9 cellular contexts compared by ENCODE assay signal in the genomic region with DNA sequence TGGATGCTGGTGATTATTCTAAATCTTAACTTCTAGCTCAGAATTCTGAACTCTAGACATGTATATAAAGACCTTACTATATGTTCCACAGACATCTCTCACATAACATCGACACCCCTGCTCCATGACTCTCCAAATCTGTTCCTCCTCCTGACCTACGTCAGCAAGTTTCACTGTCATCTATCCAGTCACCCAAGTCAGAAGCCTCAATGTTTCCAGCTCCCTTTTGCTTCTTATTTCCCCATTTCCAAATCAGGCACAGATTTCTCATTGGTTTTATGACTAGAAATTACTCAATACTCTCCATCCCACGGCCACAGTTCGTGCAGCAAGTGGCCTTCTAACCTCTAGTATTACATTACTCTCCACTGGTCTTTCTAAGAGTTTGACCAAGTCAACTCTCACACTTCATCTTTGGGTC. TPM values are rescaled to one million over a fixed set of nuclear protein-coding genes. Genes with fewer than 3 reads are reported as not detected.
DNase-seq lines count a peak whose midpoint lies in the region; ATAC-seq and TF ChIP-seq lines count a peak whose summit lies in the region.
"Had no signal": no experiment of that assay in that cellular context is flagged by ENCODE, and none has a peak within 500 bp of the region (broad histone marks: within the 10 kb centered on the region; RNA-seq: fewer than 3 reads in every experiment).

No MANE protein-coding gene starts in this region.

- peaks cover 64% of the 10 kb centered on the region for H3K4me1 Mint-ChIP-seq in chondrocyte (ENCODE audit: low read depth)

- H3K27ac ChIP-seq in SJCRH30: no peak overlapping the region
- H3K27ac ChIP-seq: cardiac muscle cell had no signal

- peaks cover 11% of the 10 kb centered on the region; the same call in 1 of the 2 replicates for H3K36me3 ChIP-seq in SJCRH30

- H3K27me3 ChIP-seq in SJCRH30: no peaks in the 10 kb centered on the region
- H3K27me3 ChIP-seq: cardiac muscle cell had no signal

- H3K36me3 Mint-ChIP-seq in chondrocyte (ENCODE audit: low read depth): no peaks in the 10 kb centered on the region

- no peak overlapping the region for H3K4me3 Mint-ChIP-seq in chondrocyte (ENCODE audit: unreplicated experiment)

- TF ChIP-seq CTCF in chondrocyte (IDR thresholded peaks at IDR 0.05): no peak

- H3K4me3 ChIP-seq in SJCRH30: no peak overlapping the region
- H3K4me3 ChIP-seq: cardiac muscle cell had no signal

- H3K4me1 ChIP-seq in SJCRH30: peaks cover 23% of the 10 kb centered on the region

- ATAC-seq in GM19455 (IDR thresholded peaks at IDR 0.05; ENCODE audit: unreplicated experiment): peak; percentile 38
- ATAC-seq in HG03460 (IDR thresholded peaks at IDR 0.05; ENCODE audit: unreplicated experiment): peak; percentile 43

- H3K27me3 Mint-ChIP-seq in chondrocyte (ENCODE audit: low read depth): no peaks in the 10 kb centered on the region

- DNase-seq in GF-D8 (lab: John Stamatoyannopoulos, UW): peak; percentile 47
- DNase-seq in chondrocyte (ENCODE audit: low spot score): no peak
- DNase-seq in hypothalamus (lab: John Stamatoyannopoulos, UW): no peak
- DNase-seq in NCI-H128 (lab: John Stamatoyannopoulos, UW; ENCODE audit: unreplicated experiment): no peak
- no peak for DNase-seq in SJCRH30
- DNase-seq in DMS153 (lab: John Stamatoyannopoulos, UW): no peak

- peak overlapping the region; percentile 52 for H3K27ac Mint-ChIP-seq in chondrocyte (ENCODE audit: unreplicated experiment)

- no peaks in the 10 kb centered on the region for H3K9me3 Mint-ChIP-seq in chondrocyte (ENCODE audit: low read depth)

- no peaks in the 10 kb centered on the region for H3K9me3 ChIP-seq in SJCRH30 (replicated peaks)

RNA-seq across cellular contexts. Expression of a gene that starts 28.5 kb away (rescaled TPM):
- total RNA-seq in chondrocyte: 22.0 to 31.9 TPM (median 26.8 TPM) in 3 replicates
- 22.5 and 29.6 TPM in 2 replicates for total RNA-seq in SJCRH30 (2014; rRNA removed; shearing (Covaris generic))
